In genomic region chr20:56744325-56744821, GRCh38 we compare ENCODE assay signal across 5 cellular contexts.
DNase-seq lines count a peak whose midpoint lies in the region; ATAC-seq, FAIRE-seq and TF ChIP-seq lines count a peak whose summit lies in the region.
"Not testable (repeated sequence)": the region's sequence is repeated elsewhere in the genome, so short reads cannot be mapped to it uniquely, and the experiment has no call there.

No MANE protein-coding gene starts in this region.

- H3K4me2 ChIP-seq in H1 (ENCODE audit: insufficient read depth in 1 of 2, low read depth in 2 of 2, low read length in 2 of 2); HepG2 (ENCODE audit: low read depth, low read length): not testable (repeated sequence)

- not testable (repeated sequence) for H3K79me2 ChIP-seq in H1 (ENCODE audit: control insufficient read depth in 1 of 2, insufficient read depth in 2 of 2, low read length in 2 of 2); HepG2 (ENCODE audit: insufficient read depth, low read length)

- H3K23ac ChIP-seq in H1 (ENCODE audit: insufficient read length), result not testable (repeated sequence)

- CTCF ChIA-PET in HEK293 (lab: Yijun Ruan, JAX); WTC11 (lab: Charles Lee); H1 (lab: Charles Lee; ENCODE audit: partially characterized antibody); HepG2 (lab: Yijun Ruan, JAX; ENCODE audit: low intra/inter-chr PET ratio, low total read pairs): not testable (repeated sequence)

- H3K4me1 Mint-ChIP-seq in WTC11, result peaks cover 55% of the 10 kb centered on the region

- TF ChIP-seq CTCF in HEK293 (tag by site-specific recombination; IDR thresholded peaks at IDR 0.05); WTC11 (IDR thresholded peaks at IDR 0.05); H1 (IDR thresholded peaks at IDR 0.05; ENCODE audit: control extremely low read depth in 1 of 3, insufficient read depth in 1 of 3, low read depth in 1 of 3, low read length in 3 of 3); HepG2 (CRISPR knock-in tag; IDR thresholded peaks at IDR 0.05): not testable (repeated sequence)

- H2BK120ac ChIP-seq in H1 (replicated peaks; ENCODE audit: low read depth, low read length), result not testable (repeated sequence)

- not testable (repeated sequence) for H3K79me1 ChIP-seq in H1 (ENCODE audit: low read depth, low read length)

- peaks cover 22% of the 10 kb centered on the region for H3K27me3 Mint-ChIP-seq in WTC11 (ENCODE audit: low read depth)

- peaks cover 11% of the 10 kb centered on the region for H3K36me3 Mint-ChIP-seq in WTC11

- not testable (repeated sequence) for H3K56ac ChIP-seq in H1 (replicated peaks; ENCODE audit: insufficient read length, low read depth, low read length)

- not testable (repeated sequence) for H3K27ac ChIP-seq in HEK293 (ENCODE audit: extremely low read depth, low read depth, low read length); H1 (ENCODE audit: low read depth, low read length); HepG2 (ENCODE audit: extremely low read length, insufficient read depth, low read length)

- H3K9me3 ChIP-seq in HEK293 (ENCODE audit: control insufficient read depth, insufficient read depth, low read depth, low read length); H1 (ENCODE audit: insufficient read depth in 2 of 2, low read depth in 1 of 2, low read length in 1 of 2); HepG2 (ENCODE audit: low read length): not testable (repeated sequence)

- ATAC-seq in WTC11, HepG2: not testable (repeated sequence)

- not testable (repeated sequence) for TF ChIP-seq EP300 in H1 (IDR thresholded peaks at IDR 0.05; ENCODE audit: borderline replicate concordance in 1 of 2, low read depth in 2 of 2, low read length in 2 of 2); HepG2 (IDR thresholded peaks at IDR 0.05; ENCODE audit: low read depth in 2 of 2, low read length in 2 of 2); HepG2 (CRISPR knock-in tag; IDR thresholded peaks at IDR 0.05; ENCODE audit: borderline replicate concordance)

- H3K9me3 Mint-ChIP-seq in WTC11, result not testable (repeated sequence)

- not testable (repeated sequence) for FAIRE-seq in H1 (lab: Jason Lieb, UNC); HepG2 (lab: Jason Lieb, UNC)

- H2BK20ac ChIP-seq in H1 (ENCODE audit: low read length), result not testable (repeated sequence)

- not testable (repeated sequence) for H3K4ac ChIP-seq in H1 (replicated peaks; ENCODE audit: insufficient read length, low read depth, low read length)

- not testable (repeated sequence) for H3K36me3 ChIP-seq in H7 (replicated peaks; ENCODE audit: control insufficient read depth, insufficient read depth, low read length); HEK293 (ENCODE audit: control insufficient read depth in 2 of 2, insufficient read depth in 1 of 2, low read length in 2 of 2); H1 (ENCODE audit: control insufficient read depth in 2 of 4, insufficient read depth in 4 of 4, low read length in 3 of 4); HepG2 (replicated peaks in 1 of 2; ENCODE audit: control insufficient read depth in 1 of 2, insufficient read depth in 2 of 2, low read length in 2 of 2)

- H3K27ac Mint-ChIP-seq in WTC11, result not testable (repeated sequence)

- POLR2A ChIA-PET in HEK293 (lab: Yijun Ruan, JAX); WTC11 (lab: Charles Lee); H1 (lab: Charles Lee; ENCODE audit: partially characterized antibody); HepG2 (lab: Yijun Ruan, JAX): not testable (repeated sequence)

- 94% methylated on average over 4 of the region's 4 CpGs; no CpG with 5 or more reads in 1 of the 2 experiments for WGBS in H1 (ENCODE audit: extremely low coverage in 1 of 2, insufficient coverage in 1 of 2, insufficient read length in 1 of 2, insufficient replicate concordance in 2 of 2, low coverage in 1 of 2, low lambda C conversion rate in 2 of 2, missing lambda C conversion rate in 1 of 2), 2 experiments
- 49% methylated on average over 4 of the region's 4 CpGs for WGBS in HepG2 (ENCODE audit: low lambda C conversion rate)

- H3K18ac ChIP-seq in H1 (ENCODE audit: extremely low read depth, low read length), result not testable (repeated sequence)

- H4K20me1 ChIP-seq in H1 (replicated peaks in 1 of 2; ENCODE audit: control insufficient read depth in 1 of 2, insufficient read depth in 2 of 2, low read length in 2 of 2); HepG2 (ENCODE audit: insufficient read depth, low read length): not testable (repeated sequence)

- H3K9ac ChIP-seq in H1 (replicated peaks in 1 of 4; ENCODE audit: extremely low read depth in 1 of 4, low read depth in 3 of 4, low read length in 3 of 4); HepG2 (ENCODE audit: insufficient read depth, low read depth, low read length): not testable (repeated sequence)

- H4K8ac ChIP-seq in H1 (ENCODE audit: extremely low read depth, insufficient read depth, low read length), result not testable (repeated sequence)

- not testable (repeated sequence) for H2AK5ac ChIP-seq in H1 (ENCODE audit: low read depth, low read length)

- intact Hi-C loops in HepG2 (cut with micrococcal nuclease; ENCODE audit: unreplicated experiment), result not testable (repeated sequence)

- H3K4me1 ChIP-seq in HEK293 (ENCODE audit: control insufficient read depth, insufficient read depth, low read length); HepG2 (ENCODE audit: insufficient read depth, low read length): not testable (repeated sequence)
- H3K4me1 ChIP-seq in H1 (replicated peaks in 1 of 4; ENCODE audit: control insufficient read depth in 3 of 4, insufficient read depth in 4 of 4, low read length in 3 of 4), result peaks cover 0 to 12% (median 5%) of the 10 kb centered on the region in 4 experiments; a peak in 3 of 7 replicates

- not testable (repeated sequence) for H2BK12ac ChIP-seq in H1 (ENCODE audit: low read depth, low read length)

- H4K5ac ChIP-seq in H1 (ENCODE audit: insufficient read length, low read depth, low read length), result not testable (repeated sequence)

- H3K27me3 ChIP-seq in H7 (ENCODE audit: control insufficient read depth, insufficient read depth, low read length), result not testable (repeated sequence)
- peaks cover 3 to 21% (median 8%) of the 10 kb centered on the region in 4 experiments; a peak in 5 of 7 replicates for H3K27me3 ChIP-seq in H1 (replicated peaks in 1 of 4; ENCODE audit: control insufficient read depth in 3 of 4, extremely low read depth in 1 of 4, insufficient read depth in 3 of 4, low read length in 3 of 4)
- H3K27me3 ChIP-seq in HepG2 (ENCODE audit: control insufficient read depth in 1 of 2, insufficient read depth in 2 of 2, low read length in 2 of 2), result peaks cover 10 to 53% of the 10 kb centered on the region in 2 experiments; a peak in 4 of 5 replicates

- not testable (repeated sequence) for H3K4me3 ChIP-seq in H7 (ENCODE audit: insufficient read depth, low read depth, low read length); HEK293 (ENCODE audit: low read depth, low read length); H1 (ENCODE audit: extremely low read depth in 1 of 4, insufficient read depth in 2 of 4, low read depth in 3 of 4, low read length in 4 of 4); HepG2 (replicated peaks in 1 of 3; ENCODE audit: insufficient read depth in 1 of 3, low read depth in 2 of 3, low read length in 3 of 3)

- H4K91ac ChIP-seq in H1 (replicated peaks; ENCODE audit: insufficient read length, low read length), result not testable (repeated sequence)

- not testable (repeated sequence) for BruUV-seq in HepG2 (replicated peaks; lab: Mats Ljungman, UMichigan)

- not testable (repeated sequence) for H2BK15ac ChIP-seq in H1 (ENCODE audit: low read length)

- not testable (repeated sequence) for H3K14ac ChIP-seq in H1 (ENCODE audit: insufficient read length)

- H3K4me3 Mint-ChIP-seq in WTC11, result not testable (repeated sequence)

- not testable (repeated sequence) for H2AFZ ChIP-seq in H1 (ENCODE audit: low read length); HepG2 (ENCODE audit: low read length)

- H3K23me2 ChIP-seq in H1 (ENCODE audit: low read depth, low read length), result not testable (repeated sequence)

- in situ Hi-C loops in HepG2 (cut with HindIII; ENCODE audit: extremely low pct_ligation_motif_present, low pct_unique_long_range_greater_than_20kb), result not testable (repeated sequence)

- peak; percentile 21 for DNase-seq in H7
- not testable (repeated sequence) for DNase-seq in WTC11 (ENCODE audit: low spot score); H1 (ENCODE audit: low read depth in 1 of 2, low spot score in 2 of 2); HepG2 (ENCODE audit: low spot score)

- TF ChIP-seq RAD21 in H1 (IDR thresholded peaks at IDR 0.05 in 1 of 2, conservative IDR thresholded peaks at IDR 0.05 in 1 of 2; ENCODE audit: low read depth in 2 of 2, low read length in 2 of 2); HepG2 (CRISPR knock-in tag; IDR thresholded peaks at IDR 0.05): not testable (repeated sequence)

- not testable (repeated sequence) for TF ChIP-seq POLR2A in H1 (IDR thresholded peaks at IDR 0.05; ENCODE audit: control extremely low read depth in 1 of 2, low read depth in 2 of 2, low read length in 2 of 2); HepG2 (IDR thresholded peaks at IDR 0.05; ENCODE audit: insufficient read depth in 1 of 2, low read depth in 2 of 2, low read length in 2 of 2)

- not testable (repeated sequence) for H2BK5ac ChIP-seq in H1 (ENCODE audit: low read depth, low read length)

TF ChIP-seq in HEK293, 187 proteins besides CTCF, POLR2A, EP300 and RAD21:
- TF ChIP-seq ZNF366 (tag by site-specific recombination; conservative IDR thresholded peaks at IDR 0.05), result peak; percentile 94

TF ChIP-seq in H1, 55 proteins besides CTCF, POLR2A, EP300 and RAD21:
- peak; percentile 83 for TF ChIP-seq KDM1A (IDR thresholded peaks at IDR 0.05; ENCODE audit: borderline replicate concordance, low read length)
- 0 out of 2 replicates have a peak, but pooled peaks have one; percentile 34 for TF ChIP-seq TEAD4 (IDR thresholded peaks at IDR 0.05; ENCODE audit: low read depth, low read length)

TF ChIP-seq in HepG2, 621 proteins besides CTCF, POLR2A, EP300 and RAD21:
- TF ChIP-seq U2AF2 (IDR thresholded peaks at IDR 0.05; ENCODE audit: low read depth, low read length), result peak; percentile 87; the same call in 1 of the 2 replicates
